ENCODE assay signal across 8 cellular contexts in the genomic region with DNA sequence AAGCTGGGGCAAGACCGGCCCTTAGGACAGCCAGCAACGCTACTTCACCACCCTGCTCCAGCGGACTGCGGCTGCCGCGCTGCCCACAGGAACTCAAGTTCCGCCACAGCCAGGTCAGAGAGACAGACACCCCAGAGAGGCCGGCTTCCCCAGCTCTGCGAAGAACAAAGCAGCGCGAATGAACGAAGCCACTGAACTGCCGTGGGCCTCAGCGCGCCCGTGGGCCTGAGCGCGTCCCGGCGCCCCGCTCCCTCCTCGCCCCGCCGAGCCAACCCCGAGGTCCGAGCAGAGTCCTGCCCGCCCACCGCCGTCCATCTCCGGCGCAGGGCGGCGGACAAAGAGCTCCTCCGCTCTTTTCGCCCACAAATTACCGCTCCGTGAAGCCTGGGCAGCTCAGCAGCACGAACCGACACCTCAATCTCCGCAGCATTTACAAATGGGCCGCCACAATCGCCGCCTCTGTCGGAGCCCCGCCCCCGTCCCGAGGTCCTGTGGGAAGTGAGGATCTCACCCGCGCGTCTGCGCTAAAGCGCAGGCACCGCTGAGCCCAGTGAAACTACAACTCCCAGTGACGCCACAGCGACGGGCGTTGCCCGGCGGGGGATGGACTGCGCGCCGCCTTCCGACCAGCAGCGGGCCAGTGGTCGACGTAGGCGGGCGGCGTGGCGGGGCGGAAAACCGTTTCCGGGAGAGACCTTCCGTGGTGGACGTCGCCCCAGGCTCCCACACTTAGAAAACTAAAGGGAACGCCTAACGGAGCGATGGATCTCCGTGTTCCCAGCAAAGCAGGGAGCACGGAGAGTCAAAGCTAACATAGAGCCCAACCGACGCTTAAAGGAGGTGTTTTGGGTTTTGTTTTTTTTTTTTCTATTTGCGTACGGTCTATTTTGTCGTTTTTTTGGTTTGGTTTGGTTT.
A peak's percentile ranks its signal among the peaks of the same experiment; 100 is the strongest.
DNase-seq lines count a peak whose midpoint lies in the region; ATAC-seq and TF ChIP-seq lines count a peak whose summit lies in the region.

No MANE protein-coding gene starts in this region.

- intact Hi-C loops in mucosa of descending colon (cut with DNase I, micrococcal nuclease): no loop called here

- DNase-seq in DMS114 treated with DMSO at 0.1 percent for 48 hours (lab: John Stamatoyannopoulos, UW; ENCODE audit: unreplicated experiment): peak; percentile 88
- DNase-seq in HuH-7.5 (ENCODE audit: low spot score): peak; percentile 68
- peak; percentile 96 for DNase-seq in OCI-M1 (lab: John Stamatoyannopoulos, UW)
- peak; percentile 90 for DNase-seq in activated T-cell treated with anti-CD3 and anti-CD28 coated beads for 48 hours (ENCODE audit: low read depth)
- peak; percentile 82 for DNase-seq in epithelial cell of prostate (ENCODE audit: low read depth, low spot score)
- DNase-seq in mucosa of descending colon: peak; percentile 98 to 99 (median 98)
- peak; percentile 78 to 85 for DNase-seq in stimulated activated CD8-positive, alpha-beta memory T cell treated with anti-CD3 and anti-CD28 coated beads, Interleukin-4, amount 100 ng/mL, for 1 hour (ENCODE audit: low read depth in 2 of 2, low spot score in 1 of 2)

- no peaks in the 10 kb centered on the region for H3K4me1 ChIP-seq in mucosa of descending colon (ENCODE audit: low read depth)

- peak overlapping the region; percentile 78 for H3K4me3 ChIP-seq in mucosa of descending colon

- peak overlapping the region; percentile 73 for H3K27ac ChIP-seq in epithelial cell of prostate

- H3K9me3 ChIP-seq in mucosa of descending colon: no peaks in the 10 kb centered on the region

- ATAC-seq in GM21528 (IDR thresholded peaks at IDR 0.05; ENCODE audit: low FRiP score, unreplicated experiment): peak; percentile 92
- peak; percentile 99 for ATAC-seq in mucosa of descending colon

- no peaks in the 10 kb centered on the region for H3K36me3 ChIP-seq in mucosa of descending colon (ENCODE audit: low read depth)

- TF ChIP-seq CTCF in mucosa of descending colon (IDR thresholded peaks at IDR 0.05): peak; percentile 18

Comparison
In these comparisons a context has a peak if more than half of its experiments do, and no peak if none do; other contexts are left out.
1. Peak in every context shown above with its lines: DNase-seq, ATAC-seq, H3K4me3 ChIP-seq and H3K27ac ChIP-seq.